ENCODE assay signal across 1 cellular context in the genomic region with DNA sequence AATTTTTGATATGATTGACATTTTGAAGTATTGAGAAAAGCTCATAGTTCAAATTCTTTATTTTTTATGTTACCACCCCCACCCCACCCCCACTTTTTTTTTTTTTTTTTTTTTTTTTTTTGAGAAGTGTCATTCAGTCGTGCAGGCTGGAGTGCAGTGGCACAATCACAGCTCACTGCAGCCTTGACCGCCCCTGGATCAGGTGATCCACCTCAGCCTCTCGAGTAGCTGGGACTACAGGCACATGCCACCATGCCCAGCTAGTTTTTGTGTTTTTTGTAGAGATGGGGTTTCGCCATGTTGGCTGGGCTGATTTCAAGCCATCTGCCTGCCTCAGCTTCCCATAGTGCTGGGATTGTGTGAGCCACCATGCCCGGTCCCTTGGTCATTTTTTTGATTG.
TF ChIP-seq lines count a peak whose summit lies in the region.

No MANE protein-coding gene starts in this region.

TF ChIP-seq in HepG2, 621 proteins besides CTCF, POLR2A, EP300 and RAD21:
- TF ChIP-seq ZNF720 (CRISPR knock-in tag; IDR thresholded peaks at IDR 0.05) (no peak), HNF4G (IDR thresholded peaks at IDR 0.05; ENCODE audit: borderline replicate concordance, low read depth, low read length) (no peak), HNF4G (CRISPR knock-in tag; IDR thresholded peaks at IDR 0.05; ENCODE audit: borderline replicate concordance, low read depth) (no peak), TRAFD1 (CRISPR knock-in tag; IDR thresholded peaks at IDR 0.05; ENCODE audit: borderline replicate concordance) (no peak), GATAD2A (CRISPR knock-in tag; IDR thresholded peaks at IDR 0.05) (no peak), ONECUT2 (CRISPR knock-in tag; IDR thresholded peaks at IDR 0.05) (no peak)
- TF ChIP-seq, protein P1, sequence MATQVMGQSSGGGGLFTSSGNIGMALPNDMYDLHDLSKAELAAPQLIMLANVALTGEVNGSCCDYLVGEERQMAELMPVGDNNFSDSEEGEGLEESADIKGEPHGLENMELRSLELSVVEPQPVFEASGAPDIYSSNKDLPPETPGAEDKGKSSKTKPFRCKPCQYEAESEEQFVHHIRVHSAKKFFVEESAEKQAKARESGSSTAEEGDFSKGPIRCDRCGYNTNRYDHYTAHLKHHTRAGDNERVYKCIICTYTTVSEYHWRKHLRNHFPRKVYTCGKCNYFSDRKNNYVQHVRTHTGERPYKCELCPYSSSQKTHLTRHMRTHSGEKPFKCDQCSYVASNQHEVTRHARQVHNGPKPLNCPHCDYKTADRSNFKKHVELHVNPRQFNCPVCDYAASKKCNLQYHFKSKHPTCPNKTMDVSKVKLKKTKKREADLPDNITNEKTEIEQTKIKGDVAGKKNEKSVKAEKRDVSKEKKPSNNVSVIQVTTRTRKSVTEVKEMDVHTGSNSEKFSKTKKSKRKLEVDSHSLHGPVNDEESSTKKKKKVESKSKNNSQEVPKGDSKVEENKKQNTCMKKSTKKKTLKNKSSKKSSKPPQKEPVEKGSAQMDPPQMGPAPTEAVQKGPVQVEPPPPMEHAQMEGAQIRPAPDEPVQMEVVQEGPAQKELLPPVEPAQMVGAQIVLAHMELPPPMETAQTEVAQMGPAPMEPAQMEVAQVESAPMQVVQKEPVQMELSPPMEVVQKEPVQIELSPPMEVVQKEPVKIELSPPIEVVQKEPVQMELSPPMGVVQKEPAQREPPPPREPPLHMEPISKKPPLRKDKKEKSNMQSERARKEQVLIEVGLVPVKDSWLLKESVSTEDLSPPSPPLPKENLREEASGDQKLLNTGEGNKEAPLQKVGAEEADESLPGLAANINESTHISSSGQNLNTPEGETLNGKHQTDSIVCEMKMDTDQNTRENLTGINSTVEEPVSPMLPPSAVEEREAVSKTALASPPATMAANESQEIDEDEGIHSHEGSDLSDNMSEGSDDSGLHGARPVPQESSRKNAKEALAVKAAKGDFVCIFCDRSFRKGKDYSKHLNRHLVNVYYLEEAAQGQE (IDR thresholded peaks at IDR 0.05; ENCODE audit: borderline replicate concordance in 1 of 2, low read depth in 1 of 2, low read length in 2 of 2) = no peak
